1 cellular context compared by ENCODE assay signal in the genomic region with DNA sequence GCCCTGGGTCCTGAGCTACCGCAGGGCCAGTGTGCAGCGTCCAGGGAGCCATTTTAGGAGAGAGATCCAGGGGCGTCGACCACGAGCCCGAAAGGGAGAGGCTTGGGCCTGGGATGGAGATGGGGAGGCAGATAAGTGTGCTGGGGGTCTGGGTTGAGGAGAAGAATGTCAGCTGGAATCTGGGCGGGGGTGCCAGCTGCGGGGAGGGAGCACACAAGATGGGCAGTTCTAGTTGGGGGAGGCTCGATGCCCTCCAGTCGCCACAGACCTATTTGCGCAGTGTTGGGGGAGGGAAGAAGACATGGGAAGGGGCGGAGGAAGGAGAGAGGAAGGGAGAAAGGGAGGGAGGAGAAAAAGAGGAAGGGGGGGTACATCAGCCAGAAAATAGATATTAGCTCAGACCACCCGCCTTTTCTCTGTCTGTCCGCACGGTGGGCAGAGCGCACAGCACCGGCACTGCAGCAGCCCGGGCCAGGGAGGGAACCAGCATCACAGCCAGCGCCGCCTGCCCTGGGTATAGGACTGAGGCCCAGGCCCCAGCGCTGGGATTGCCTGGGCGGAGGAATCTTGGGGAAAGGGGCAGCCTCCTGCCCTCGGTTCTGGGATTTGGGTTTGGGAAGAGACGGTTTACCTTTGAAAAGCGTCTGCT.
TF ChIP-seq lines count a peak whose summit lies in the region.

No MANE protein-coding gene starts in this region.

TF ChIP-seq in SK-N-SH, 30 proteins besides CTCF, POLR2A, EP300 and RAD21:
- TF ChIP-seq FOSL2 (IDR thresholded peaks at IDR 0.05; ENCODE audit: borderline replicate concordance, low read depth) = no peak
- no peak for TF ChIP-seq RXRA (IDR thresholded peaks at IDR 0.05; ENCODE audit: borderline replicate concordance, low read depth)
- TF ChIP-seq SIN3A (IDR thresholded peaks at IDR 0.05; ENCODE audit: borderline replicate concordance, low read depth, low read length) = no peak
- TF ChIP-seq RFX5 (IDR thresholded peaks at IDR 0.05; ENCODE audit: low read length) = no peak
- no peak for TF ChIP-seq YY1 (IDR thresholded peaks at IDR 0.05; ENCODE audit: low read depth)
- no peak for TF ChIP-seq POLR2AphosphoS5 (IDR thresholded peaks at IDR 0.05; ENCODE audit: low read depth, low read length)
- TF ChIP-seq, protein P1, sequence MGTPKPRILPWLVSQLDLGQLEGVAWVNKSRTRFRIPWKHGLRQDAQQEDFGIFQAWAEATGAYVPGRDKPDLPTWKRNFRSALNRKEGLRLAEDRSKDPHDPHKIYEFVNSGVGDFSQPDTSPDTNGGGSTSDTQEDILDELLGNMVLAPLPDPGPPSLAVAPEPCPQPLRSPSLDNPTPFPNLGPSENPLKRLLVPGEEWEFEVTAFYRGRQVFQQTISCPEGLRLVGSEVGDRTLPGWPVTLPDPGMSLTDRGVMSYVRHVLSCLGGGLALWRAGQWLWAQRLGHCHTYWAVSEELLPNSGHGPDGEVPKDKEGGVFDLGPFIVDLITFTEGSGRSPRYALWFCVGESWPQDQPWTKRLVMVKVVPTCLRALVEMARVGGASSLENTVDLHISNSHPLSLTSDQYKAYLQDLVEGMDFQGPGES (IDR thresholded peaks at IDR 0.05; ENCODE audit: low read depth, low read length) = no peak
- TF ChIP-seq, protein P2, sequence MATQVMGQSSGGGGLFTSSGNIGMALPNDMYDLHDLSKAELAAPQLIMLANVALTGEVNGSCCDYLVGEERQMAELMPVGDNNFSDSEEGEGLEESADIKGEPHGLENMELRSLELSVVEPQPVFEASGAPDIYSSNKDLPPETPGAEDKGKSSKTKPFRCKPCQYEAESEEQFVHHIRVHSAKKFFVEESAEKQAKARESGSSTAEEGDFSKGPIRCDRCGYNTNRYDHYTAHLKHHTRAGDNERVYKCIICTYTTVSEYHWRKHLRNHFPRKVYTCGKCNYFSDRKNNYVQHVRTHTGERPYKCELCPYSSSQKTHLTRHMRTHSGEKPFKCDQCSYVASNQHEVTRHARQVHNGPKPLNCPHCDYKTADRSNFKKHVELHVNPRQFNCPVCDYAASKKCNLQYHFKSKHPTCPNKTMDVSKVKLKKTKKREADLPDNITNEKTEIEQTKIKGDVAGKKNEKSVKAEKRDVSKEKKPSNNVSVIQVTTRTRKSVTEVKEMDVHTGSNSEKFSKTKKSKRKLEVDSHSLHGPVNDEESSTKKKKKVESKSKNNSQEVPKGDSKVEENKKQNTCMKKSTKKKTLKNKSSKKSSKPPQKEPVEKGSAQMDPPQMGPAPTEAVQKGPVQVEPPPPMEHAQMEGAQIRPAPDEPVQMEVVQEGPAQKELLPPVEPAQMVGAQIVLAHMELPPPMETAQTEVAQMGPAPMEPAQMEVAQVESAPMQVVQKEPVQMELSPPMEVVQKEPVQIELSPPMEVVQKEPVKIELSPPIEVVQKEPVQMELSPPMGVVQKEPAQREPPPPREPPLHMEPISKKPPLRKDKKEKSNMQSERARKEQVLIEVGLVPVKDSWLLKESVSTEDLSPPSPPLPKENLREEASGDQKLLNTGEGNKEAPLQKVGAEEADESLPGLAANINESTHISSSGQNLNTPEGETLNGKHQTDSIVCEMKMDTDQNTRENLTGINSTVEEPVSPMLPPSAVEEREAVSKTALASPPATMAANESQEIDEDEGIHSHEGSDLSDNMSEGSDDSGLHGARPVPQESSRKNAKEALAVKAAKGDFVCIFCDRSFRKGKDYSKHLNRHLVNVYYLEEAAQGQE (IDR thresholded peaks at IDR 0.05; ENCODE audit: low read depth, low read length) = no peak
- TF ChIP-seq TAF1 (IDR thresholded peaks at IDR 0.05; ENCODE audit: borderline replicate concordance, low read depth, low read length) = no peak
- TF ChIP-seq RCOR1 (IDR thresholded peaks at IDR 0.05; ENCODE audit: low read length) = no peak
- TF ChIP-seq MEF2A (IDR thresholded peaks at IDR 0.05; ENCODE audit: borderline replicate concordance, low read depth) = no peak
- TF ChIP-seq JUND (IDR thresholded peaks at IDR 0.05) = no peak
- TF ChIP-seq GATA2 (CRISPR knock-in tag; IDR thresholded peaks at IDR 0.05) = no peak
- TF ChIP-seq, protein P3, sequence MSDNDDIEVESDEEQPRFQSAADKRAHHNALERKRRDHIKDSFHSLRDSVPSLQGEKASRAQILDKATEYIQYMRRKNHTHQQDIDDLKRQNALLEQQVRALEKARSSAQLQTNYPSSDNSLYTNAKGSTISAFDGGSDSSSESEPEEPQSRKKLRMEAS (IDR thresholded peaks at IDR 0.05; ENCODE audit: low read depth) = no peak
- no peak for TF ChIP-seq TCF12 (IDR thresholded peaks at IDR 0.05)
- TF ChIP-seq, protein P4, sequence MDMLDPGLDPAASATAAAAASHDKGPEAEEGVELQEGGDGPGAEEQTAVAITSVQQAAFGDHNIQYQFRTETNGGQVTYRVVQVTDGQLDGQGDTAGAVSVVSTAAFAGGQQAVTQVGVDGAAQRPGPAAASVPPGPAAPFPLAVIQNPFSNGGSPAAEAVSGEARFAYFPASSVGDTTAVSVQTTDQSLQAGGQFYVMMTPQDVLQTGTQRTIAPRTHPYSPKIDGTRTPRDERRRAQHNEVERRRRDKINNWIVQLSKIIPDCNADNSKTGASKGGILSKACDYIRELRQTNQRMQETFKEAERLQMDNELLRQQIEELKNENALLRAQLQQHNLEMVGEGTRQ (IDR thresholded peaks at IDR 0.05; ENCODE audit: borderline replicate concordance, low read depth, low read length) = no peak
- TF ChIP-seq NRF1 (IDR thresholded peaks at IDR 0.05; ENCODE audit: low read depth, low read length) = no peak
- TF ChIP-seq TEAD4 (IDR thresholded peaks at IDR 0.05; ENCODE audit: borderline replicate concordance, insufficient read depth) = no peak
- TF ChIP-seq EZH2phosphoT487 (IDR thresholded peaks at IDR 0.05; ENCODE audit: borderline replicate concordance, low read depth) = no peak
- TF ChIP-seq GABPA (IDR thresholded peaks at IDR 0.05; ENCODE audit: low read depth) = no peak
